ENCODE assay signal across 22 cellular contexts in the genomic region with DNA sequence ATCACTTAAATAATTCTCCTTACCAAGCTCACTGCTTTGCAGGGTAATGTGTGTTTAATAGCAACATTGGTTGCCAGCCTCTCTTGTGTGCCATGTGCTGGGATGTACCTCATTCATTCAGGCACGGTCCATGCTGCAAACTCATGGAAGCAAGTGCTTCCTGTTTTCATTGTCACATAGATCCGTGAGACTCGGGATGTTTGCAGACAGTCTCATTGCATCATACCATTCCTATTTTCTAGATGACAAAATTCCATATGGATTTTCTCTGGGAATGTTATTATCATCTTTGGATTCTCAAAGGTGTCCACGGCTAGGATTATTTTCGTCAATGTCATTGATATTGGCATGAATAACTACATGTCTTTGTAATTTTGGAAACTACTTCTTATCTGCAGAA.
"Had no signal": no experiment of that assay in that cellular context is flagged by ENCODE, and none has a peak within 500 bp of the region (broad histone marks: within the 10 kb centered on the region; RNA-seq: fewer than 3 reads in every experiment).

No MANE protein-coding gene starts in this region.

- DNase-seq: IMR-90, Karpas-422, KG1, MG63, NCI-H1092, NCI-H1105 treated with DMSO at 0.1 percent for 48 hours, NCI-H1436, NCI-H187, NCI-H2029, NCI-H2081 treated with DMSO at 0.1 percent for 48 hours, NCI-H2171, NCI-H226, NCI-H446, NCI-H510A, NCI-H524 treated with DMSO at 0.1 percent for 48 hours, NCI-H69, NCI-H774, Right ventricle myocardium superior, RPMI8226, SIG-M5 had no signal

- H3K4me1 ChIP-seq: SJSA1 had no signal

- H3K27ac ChIP-seq: SJSA1, SK-N-MC had no signal

- H3K4me3 ChIP-seq: MG63, SJSA1, SK-N-MC had no signal

- H3K36me3 ChIP-seq: MG63, SJSA1 had no signal

- H3K9me3 ChIP-seq: MG63, SJSA1 had no signal

- H3K27me3 ChIP-seq: MG63 had no signal
